Comparison of ENCODE assay signal across 9 cellular contexts in genomic region chr15:77821188-77821958, GRCh38.
DNase-seq lines count a peak whose midpoint lies in the region; ATAC-seq and TF ChIP-seq lines count a peak whose summit lies in the region.
"Had no signal": no experiment of that assay in that cellular context is flagged by ENCODE, and none has a peak within 500 bp of the region (broad histone marks: within the 10 kb centered on the region; RNA-seq: fewer than 3 reads in every experiment).

No MANE protein-coding gene starts in this region.

- no peak overlapping the region for H2AFZ ChIP-seq in GM23248

- ATAC-seq in HG02678 (IDR thresholded peaks at IDR 0.05; ENCODE audit: unreplicated experiment) (no peak), GM21447 (IDR thresholded peaks at IDR 0.05; ENCODE audit: unreplicated experiment) (no peak)

- peaks cover 47% of the 10 kb centered on the region for H3K27me3 ChIP-seq in GM23248 (replicated peaks; ENCODE audit: insufficient read depth)

- H3K27me3 Mint-ChIP-seq in glutamatergic neuron (ENCODE audit: unreplicated experiment), result peaks cover 31% of the 10 kb centered on the region

- H3K4me1 ChIP-seq in GM23248 (ENCODE audit: insufficient read depth), result no peaks in the 10 kb centered on the region

- H3K4me2 ChIP-seq in GM23248 (ENCODE audit: unreplicated experiment), result no peak overlapping the region

- peaks cover 21% of the 10 kb centered on the region for H3K4me1 Mint-ChIP-seq in glutamatergic neuron (ENCODE audit: low read depth, unreplicated experiment)

- H3K4me3 ChIP-seq in GM23248, result no peak overlapping the region
- H3K4me3 ChIP-seq: lung had no signal

- TF ChIP-seq CTCF in glutamatergic neuron (IDR thresholded peaks at IDR 0.05; ENCODE audit: partially characterized antibody, unreplicated experiment), result peak; percentile 80

- no peaks in the 10 kb centered on the region for H4K20me1 ChIP-seq in GM23248 (ENCODE audit: insufficient read depth)

- H3K36me3 Mint-ChIP-seq in glutamatergic neuron (ENCODE audit: unreplicated experiment), result no peaks in the 10 kb centered on the region

- peaks cover 7% of the 10 kb centered on the region for H3K9me3 Mint-ChIP-seq in glutamatergic neuron (ENCODE audit: unreplicated experiment)

- no peaks in the 10 kb centered on the region for H3K36me3 ChIP-seq in GM23248 (ENCODE audit: low read depth)

- H3K9me3 ChIP-seq in GM23248 (ENCODE audit: low read depth), result no peaks in the 10 kb centered on the region

- no peaks in the 10 kb centered on the region for H3K9me2 ChIP-seq in GM23248 (ENCODE audit: insufficient read depth)

- H3K9ac ChIP-seq in GM23248, result no peak overlapping the region

- in situ Hi-C loops in GM23248 (cut with MboI), result no loop called here

- 24% methylated on average over 12 of the region's 12 CpGs for WGBS in GM23248 (ENCODE audit: low coverage in 1 of 2, low lambda C conversion rate in 2 of 2, missing lambda C conversion rate in 2 of 2), 2 experiments

- H3K4me3 Mint-ChIP-seq in glutamatergic neuron (ENCODE audit: unreplicated experiment), result peak overlapping the region; percentile 47

- no peaks in the 10 kb centered on the region for H3K79me2 ChIP-seq in GM23248 (ENCODE audit: insufficient read depth)

- no peak overlapping the region for H3K27ac ChIP-seq in GM23248

- H3K27ac Mint-ChIP-seq in glutamatergic neuron (ENCODE audit: unreplicated experiment), result peak overlapping the region; percentile 40

- peak; percentile 87 for DNase-seq in AG20443 (ENCODE audit: low spot score)
- peak; percentile 79 for DNase-seq in GM23248
- DNase-seq in NCI-H345 treated with DMSO at 0.1 percent for 48 hours (lab: John Stamatoyannopoulos, UW; ENCODE audit: unreplicated experiment), result peak; percentile 8
- DNase-seq in activated naive CD4-positive, alpha-beta T cell treated with anti-CD3 and anti-CD28 coated beads, Interleukin-2, amount 50 U/mL, for 16 hours, result peak; percentile 23
- peak; percentile 91 for DNase-seq in glutamatergic neuron
- peak; percentile 8 for DNase-seq in pulmonary artery endothelial cell (ENCODE audit: low read depth, low spot score)

- H3F3A ChIP-seq in GM23248 (ENCODE audit: insufficient read depth), result no peaks in the 10 kb centered on the region

Comparison
In these comparisons a context has a peak if more than half of its experiments do, and no peak if none do; other contexts are left out.
1. DNase-seq: peak in every context shown above with its lines; median percentile 91 in glutamatergic neuron; 87 in AG20443; 79 in GM23248; 23 in activated naive CD4-positive, alpha-beta T cell treated with anti-CD3 and anti-CD28 coated beads, Interleukin-2, amount 50 U/mL, for 16 hours; 8 in NCI-H345 treated with DMSO at 0.1 percent for 48 hours; 8 in pulmonary artery endothelial cell.